In the genomic region with DNA sequence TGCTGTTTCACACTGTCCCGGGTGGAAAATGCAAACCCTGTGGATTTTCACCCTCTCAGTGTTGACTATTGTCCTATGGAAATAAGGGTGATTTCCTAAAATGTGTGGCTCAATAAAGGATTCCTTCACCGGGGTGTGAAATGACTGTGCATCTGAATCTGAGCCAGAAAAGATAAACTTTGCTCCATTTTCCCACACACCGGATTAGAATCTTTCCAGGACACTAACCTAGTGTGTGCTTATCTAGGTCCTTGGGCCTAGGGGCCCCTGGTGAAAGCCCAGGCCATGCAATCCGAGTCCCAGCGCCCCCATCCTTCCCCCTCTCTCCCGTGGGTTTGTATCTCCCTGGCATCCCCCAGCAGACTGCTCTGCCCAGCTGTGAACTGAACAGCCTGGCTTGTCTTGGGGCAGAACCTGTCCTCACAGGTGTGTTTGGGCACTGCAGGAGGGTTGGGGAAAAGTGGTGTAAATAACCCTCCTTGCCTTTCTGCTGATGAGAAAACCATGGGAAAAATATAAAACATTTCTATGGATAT, we compare ENCODE assay signal across 21 cellular contexts. TPM values are rescaled to one million over a fixed set of nuclear protein-coding genes. Genes with fewer than 3 reads are reported as not detected.
DNase-seq lines count a peak whose midpoint lies in the region; ATAC-seq and TF ChIP-seq lines count a peak whose summit lies in the region.
"Had no signal": no experiment of that assay in that cellular context is flagged by ENCODE, and none has a peak within 500 bp of the region (broad histone marks: within the 10 kb centered on the region; RNA-seq: fewer than 3 reads in every experiment).

No MANE protein-coding gene starts in this region.

- H3K27me3 ChIP-seq in breast epithelium (no peaks in the 10 kb centered on the region), suprapubic skin (no peaks in the 10 kb centered on the region)

- no peak for TF ChIP-seq POLR2A in breast epithelium (IDR thresholded peaks at IDR 0.05)
- TF ChIP-seq POLR2A in suprapubic skin (IDR thresholded peaks at IDR 0.05): no peak

- peaks cover 17% of the 10 kb centered on the region for H3K4me1 Mint-ChIP-seq in MCF 10A (ENCODE audit: insufficient read depth, unreplicated experiment)

- peaks cover 6% of the 10 kb centered on the region for H3K36me3 Mint-ChIP-seq in MCF 10A (ENCODE audit: insufficient read depth, unreplicated experiment)
- H3K36me3 Mint-ChIP-seq: CD4-positive, alpha-beta memory T cell had no signal

- H3K9me3 Mint-ChIP-seq in MCF 10A (ENCODE audit: unreplicated experiment): no peaks in the 10 kb centered on the region
- H3K9me3 Mint-ChIP-seq: CD4-positive, alpha-beta memory T cell; IgD-negative memory B cell had no signal

- no peak overlapping the region for H3K4me3 ChIP-seq in breast epithelium
- no peak overlapping the region for H3K4me3 ChIP-seq in suprapubic skin
- H3K4me3 ChIP-seq: GM23248, HAP-1, SK-N-MC had no signal

- H3K27me3 Mint-ChIP-seq in MCF 10A (ENCODE audit: insufficient read depth, unreplicated experiment): no peaks in the 10 kb centered on the region
- H3K27me3 Mint-ChIP-seq: IgD-negative memory B cell had no signal

- no peak overlapping the region for H3K27ac ChIP-seq in breast epithelium
- peak overlapping the region; percentile 94 for H3K27ac ChIP-seq in VCaP
- peak overlapping the region; percentile 67 for H3K27ac ChIP-seq in suprapubic skin
- H3K27ac ChIP-seq: GM23248, SK-N-MC had no signal

- ATAC-seq in left lobe of liver (peak; percentile 73), HG02798 (IDR thresholded peaks at IDR 0.05; ENCODE audit: poor library complexity, unreplicated experiment) (no peak)

- H3K4me1 ChIP-seq in breast epithelium (no peaks in the 10 kb centered on the region), suprapubic skin (peaks cover 27% of the 10 kb centered on the region)

- TF ChIP-seq EP300 in suprapubic skin (IDR thresholded peaks at IDR 0.05): no peak

- POLR2A ChIA-PET in MCF 10A (lab: Yijun Ruan, JAX): no interaction called here

- WGBS in suprapubic skin: 59% methylated on average over 6 of the region's 6 CpGs

- intact Hi-C loops in MCF 10A (cut with micrococcal nuclease) (no loop called here), breast epithelium (cut with DNase I; ENCODE audit: low total_unique reads) (no loop called here)

- H3K9me3 ChIP-seq in breast epithelium (no peaks in the 10 kb centered on the region), suprapubic skin (no peaks in the 10 kb centered on the region)
- H3K9me3 ChIP-seq: HAP-1 had no signal

- no peak for DNase-seq in MCF 10A (ENCODE audit: unreplicated experiment)
- DNase-seq in breast epithelium (ENCODE audit: low spot score in 2 of 2): no peak
- DNase-seq in left lobe of liver (ENCODE audit: low spot score): no peak
- no peak for DNase-seq in suprapubic skin (ENCODE audit: low spot score in 2 of 2)
- no peak for DNase-seq in NCI-H1436 (lab: John Stamatoyannopoulos, UW)
- no peak for DNase-seq in NCI-H510A treated with DMSO at 0.1 percent for 48 hours (lab: John Stamatoyannopoulos, UW)
- DNase-seq: Calu3; CD4-positive, alpha-beta memory T cell; GM23248; Kasumi-1; NCI-H1105 treated with DMSO at 0.1 percent for 48 hours; NCI-H187; NCI-H2107; NCI-H345; NCI-H526 treated with DMSO at 0.1 percent for 48 hours; SHP77 had no signal

- TF ChIP-seq CTCF in MCF 10A (IDR thresholded peaks at IDR 0.05; ENCODE audit: unreplicated experiment) (no peak), breast epithelium (IDR thresholded peaks at IDR 0.05) (no peak), VCaP (conservative IDR thresholded peaks at IDR 0.05) (no peak), suprapubic skin (IDR thresholded peaks at IDR 0.05) (no peak)

- CTCF ChIA-PET in MCF 10A (lab: Yijun Ruan, JAX): interaction anchor here (0.6 to 1.0 kb wide), 3 partner anchors 21 to 641 kb away, joined by 3 to 4 read pairs (median 3); no protein-coding TSS in a partner anchor

- H3K4me3 Mint-ChIP-seq in MCF 10A (ENCODE audit: unreplicated experiment): no peak overlapping the region
- H3K4me3 Mint-ChIP-seq: CD4-positive, alpha-beta memory T cell; IgD-negative memory B cell had no signal

- H3K27ac Mint-ChIP-seq in MCF 10A (ENCODE audit: low read depth, unreplicated experiment): peak overlapping the region; percentile 57
- H3K27ac Mint-ChIP-seq: CD4-positive, alpha-beta memory T cell; IgD-negative memory B cell had no signal

- H3K36me3 ChIP-seq in breast epithelium (no peaks in the 10 kb centered on the region), suprapubic skin (no peaks in the 10 kb centered on the region)
- H3K36me3 ChIP-seq: HAP-1 had no signal

- no TSS peak for BruUV-seq in MCF 10A (replicated peaks; lab: Mats Ljungman, UMichigan)

RNA-seq across cellular contexts. Expression of a gene that starts 17.3 kb away (rescaled TPM):
- total RNA-seq in MCF 10A (2022) (36.3 and 43.1 TPM in 2 replicates), breast epithelium (10 to 100 TPM in 2 of 3 donors, 1 to 10 TPM in 1; 4.5 to 20.9 (median 14.7) TPM), left lobe of liver (2.3 TPM), suprapubic skin (10 to 100 TPM; 17.1 to 30.8 (median 20.7) TPM)

Comparison
In these comparisons a context has a peak if more than half of its experiments do, and no peak if none do; other contexts are left out.
1. H3K27ac ChIP-seq: peak in VCaP (single experiment) and suprapubic skin (single experiment); none in breast epithelium (0 of 2).